Comparison of ENCODE assay signal across 13 cellular contexts in the genomic region with DNA sequence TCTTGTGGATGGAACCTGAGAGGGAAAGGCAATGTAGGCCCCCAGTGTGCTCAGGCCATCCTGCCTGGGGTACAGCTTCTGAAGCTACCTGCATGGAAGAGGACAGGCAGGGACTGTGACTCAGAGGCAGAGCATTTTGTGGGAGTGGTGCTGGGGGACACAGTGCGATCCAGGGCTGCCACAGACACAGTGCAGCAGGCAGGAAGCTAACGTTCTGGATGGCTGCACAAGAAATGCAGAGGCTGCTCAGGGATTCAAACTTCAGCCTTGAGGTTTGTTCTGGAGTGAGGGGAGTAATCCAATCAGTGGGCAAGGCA.
A peak's percentile ranks its signal among the peaks of the same experiment; 100 is the strongest.
DNase-seq lines count a peak whose midpoint lies in the region; ATAC-seq and TF ChIP-seq lines count a peak whose summit lies in the region.
"Had no signal": no experiment of that assay in that cellular context is flagged by ENCODE, and none has a peak within 500 bp of the region (broad histone marks: within the 10 kb centered on the region; RNA-seq: fewer than 3 reads in every experiment).

No MANE protein-coding gene starts in this region.

- H3K36me3 Mint-ChIP-seq in osteocyte (ENCODE audit: unreplicated experiment), result peaks cover 2% of the 10 kb centered on the region

- no peaks in the 10 kb centered on the region for H3K79me2 ChIP-seq in PC-9 (ENCODE audit: low read depth)

- peaks cover 49% of the 10 kb centered on the region for H3K4me1 Mint-ChIP-seq in osteocyte (ENCODE audit: unreplicated experiment)

- ATAC-seq in GM18498 (IDR thresholded peaks at IDR 0.05; ENCODE audit: unreplicated experiment) (no peak), GM21723 (IDR thresholded peaks at IDR 0.05; ENCODE audit: unreplicated experiment) (no peak)

- intact Hi-C loops in PC-9 (cut with micrococcal nuclease; ENCODE audit: unreplicated experiment) (loop anchor here (1.0 to 10.0 kb wide), 6 partner anchors 10 to 606 kb away; no protein-coding TSS in a partner anchor), esophagus squamous epithelium (cut with DNase I) (no loop called here)

- no peak for TF ChIP-seq POLR2A in esophagus squamous epithelium (IDR thresholded peaks at IDR 0.05)

- POLR2A ChIA-PET in PC-9 (lab: Charles Lee; ENCODE audit: unreplicated experiment), result interaction anchor here (0.5 to 1.1 kb wide), 9 partner anchors 22 to 1929 kb away, joined by 3 to 10 read pairs (median 5); no protein-coding TSS in a partner anchor

- peak; percentile 87 for DNase-seq in Daoy (ENCODE audit: low read depth)
- DNase-seq in PC-9, result peak; percentile 85 to 87
- DNase-seq in esophagus squamous epithelium (lab: John Stamatoyannopoulos, UW), result no peak
- no peak for DNase-seq in osteocyte (ENCODE audit: extremely low spot score, unreplicated experiment)
- no peak for DNase-seq in AML-193 (lab: John Stamatoyannopoulos, UW)
- no peak for DNase-seq in activated CD4-positive, alpha-beta T cell treated with anti-CD3 and anti-CD28 coated beads, Interleukin-2, amount 50 U/mL, for 48 hours
- DNase-seq: activated T-cell treated with anti-CD3 and anti-CD28 coated beads, Interleukin-2, amount 50 U/mL, for 48 hours; CD4-positive, alpha-beta T cell; NCI-H2227 treated with DMSO at 0.1 percent for 48 hours; SIG-M5 had no signal

- H3K36me3 ChIP-seq in PC-9 (ENCODE audit: low read depth), result no peaks in the 10 kb centered on the region
- H3K36me3 ChIP-seq in esophagus squamous epithelium, result no peaks in the 10 kb centered on the region

- peak overlapping the region; percentile 54 for H3K27ac Mint-ChIP-seq in osteocyte (ENCODE audit: unreplicated experiment)
- H3K27ac Mint-ChIP-seq: CD4-positive, alpha-beta T cell; natural killer cell treated with Interleukin-12 subunit alpha and Interleukin-12 subunit beta and Interleukin-15 and Interleukin-18, amount 100 ng/mL, for 72 hours had no signal

- no peak overlapping the region for H3K4me3 ChIP-seq in PC-9
- H3K4me3 ChIP-seq in esophagus squamous epithelium, result no peak overlapping the region

- H2AFZ ChIP-seq in PC-9, result no peak overlapping the region

- H3K27ac ChIP-seq in PC-9, result 0 out of 2 replicates have a peak overlapping the region, but pooled peaks have one; percentile 5
- peak overlapping the region; percentile 41 to 76 (median 67) for H3K27ac ChIP-seq in esophagus squamous epithelium

- H3K27me3 ChIP-seq in PC-9 (ENCODE audit: insufficient read depth, low read depth) (no peaks in the 10 kb centered on the region), esophagus squamous epithelium (no peaks in the 10 kb centered on the region)

- CTCF ChIA-PET in PC-9 (lab: Charles Lee), result interaction anchor here (1.0 kb wide), 1 partner anchor 10 kb away, joined by 5 read pairs; no protein-coding TSS in a partner anchor

- H3K4me1 ChIP-seq in PC-9 (replicated peaks; ENCODE audit: insufficient read depth) (peaks cover 30% of the 10 kb centered on the region), esophagus squamous epithelium (peaks cover 9 to 40% (median 10%) of the 10 kb centered on the region in 3 donors)

- no peaks in the 10 kb centered on the region for H3K27me3 Mint-ChIP-seq in osteocyte (ENCODE audit: unreplicated experiment)
- H3K27me3 Mint-ChIP-seq: CD4-positive, alpha-beta T cell; natural killer cell treated with Interleukin-12 subunit alpha and Interleukin-12 subunit beta and Interleukin-15 and Interleukin-18, amount 100 ng/mL, for 72 hours had no signal

- peak overlapping the region; percentile 47 for H3K4me2 ChIP-seq in PC-9

- no peak overlapping the region for H3K4me3 Mint-ChIP-seq in osteocyte (ENCODE audit: unreplicated experiment)
- H3K4me3 Mint-ChIP-seq: CD4-positive, alpha-beta T cell; natural killer cell treated with Interleukin-12 subunit alpha and Interleukin-12 subunit beta and Interleukin-15 and Interleukin-18, amount 100 ng/mL, for 72 hours had no signal

- no peaks in the 10 kb centered on the region for H4K20me1 ChIP-seq in PC-9 (ENCODE audit: insufficient read depth)

- 0 out of 2 replicates have a peak, but pooled peaks cover 6% of the 10 kb centered on the region for H3F3A ChIP-seq in PC-9 (ENCODE audit: insufficient read depth, low read depth)

- no peaks in the 10 kb centered on the region for H3K9me2 ChIP-seq in PC-9 (ENCODE audit: insufficient read depth)

- no TSS peak for BruUV-seq in PC-9 (replicated peaks; lab: Mats Ljungman, UMichigan)

- TF ChIP-seq CTCF in PC-9 (conservative IDR thresholded peaks at IDR 0.05) (no peak), esophagus squamous epithelium (IDR thresholded peaks at IDR 0.05) (no peak), osteocyte (IDR thresholded peaks at IDR 0.05) (no peak)

- H3K9me3 ChIP-seq in PC-9 (ENCODE audit: insufficient read depth, low read depth) (0 out of 2 replicates have a peak, but pooled peaks cover 7% of the 10 kb centered on the region), esophagus squamous epithelium (no peaks in the 10 kb centered on the region)

- 31 to 50% methylated on average over 2 of the region's 2 CpGs for WGBS in esophagus squamous epithelium, 2 donors

- peaks cover 8% of the 10 kb centered on the region for H3K9me3 Mint-ChIP-seq in osteocyte (ENCODE audit: unreplicated experiment)

Comparison
In these comparisons a context has a peak if more than half of its experiments do, and no peak if none do; other contexts are left out.
1. DNase-seq: peak in Daoy (single experiment) and PC-9 (2 of 2); none in esophagus squamous epithelium (single experiment), osteocyte (single experiment), AML-193 (0 of 2) and activated CD4-positive, alpha-beta T cell treated with anti-CD3 and anti-CD28 coated beads, Interleukin-2, amount 50 U/mL, for 48 hours (0 of 2).